Comparison of ENCODE assay signal across 2 cellular contexts in genomic region chr15:44144193-44144592, GRCh38.
TF ChIP-seq lines count a peak whose summit lies in the region.

No MANE protein-coding gene starts in this region.

TF ChIP-seq in SK-N-SH treated with all-trans-retinoic acid at 6 μM for 48 hours, 23 proteins besides CTCF, POLR2A, EP300 and RAD21 (continued from another document):
- TF ChIP-seq ARNTL (CRISPR knock-in tag; IDR thresholded peaks at IDR 0.05; ENCODE audit: borderline replicate concordance, low read depth) (no peak), ESRRG (CRISPR knock-in tag; IDR thresholded peaks at IDR 0.05) (no peak), TSHZ2 (CRISPR knock-in tag; IDR thresholded peaks at IDR 0.05) (no peak), ZNF8 (CRISPR knock-in tag; IDR thresholded peaks at IDR 0.05) (no peak), ZNF70 (CRISPR knock-in tag; IDR thresholded peaks at IDR 0.05) (no peak), TOX (CRISPR knock-in tag; IDR thresholded peaks at IDR 0.05; ENCODE audit: borderline replicate concordance) (no peak), SNAI2 (CRISPR knock-in tag; IDR thresholded peaks at IDR 0.05) (no peak), BACH2 (CRISPR knock-in tag; IDR thresholded peaks at IDR 0.05; ENCODE audit: borderline replicate concordance) (no peak), TCF4 (CRISPR knock-in tag; IDR thresholded peaks at IDR 0.05; ENCODE audit: borderline replicate concordance) (no peak)
- TF ChIP-seq, protein P1, sequence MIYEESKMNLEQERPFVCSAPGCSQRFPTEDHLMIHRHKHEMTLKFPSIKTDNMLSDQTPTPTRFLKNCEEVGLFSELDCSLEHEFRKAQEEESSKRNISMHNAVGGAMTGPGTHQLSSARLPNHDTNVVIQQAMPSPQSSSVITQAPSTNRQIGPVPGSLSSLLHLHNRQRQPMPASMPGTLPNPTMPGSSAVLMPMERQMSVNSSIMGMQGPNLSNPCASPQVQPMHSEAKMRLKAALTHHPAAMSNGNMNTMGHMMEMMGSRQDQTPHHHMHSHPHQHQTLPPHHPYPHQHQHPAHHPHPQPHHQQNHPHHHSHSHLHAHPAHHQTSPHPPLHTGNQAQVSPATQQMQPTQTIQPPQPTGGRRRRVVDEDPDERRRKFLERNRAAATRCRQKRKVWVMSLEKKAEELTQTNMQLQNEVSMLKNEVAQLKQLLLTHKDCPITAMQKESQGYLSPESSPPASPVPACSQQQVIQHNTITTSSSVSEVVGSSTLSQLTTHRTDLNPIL (CRISPR knock-in tag; IDR thresholded peaks at IDR 0.05; ENCODE audit: low read depth), result no peak

TF ChIP-seq in SK-N-SH, 30 proteins besides CTCF, POLR2A, EP300 and RAD21 (continued from another document):
- no peak for TF ChIP-seq TCF12 (IDR thresholded peaks at IDR 0.05)
- TF ChIP-seq FOSL2 (IDR thresholded peaks at IDR 0.05; ENCODE audit: borderline replicate concordance, low read depth), result no peak
- TF ChIP-seq SIN3A (IDR thresholded peaks at IDR 0.05; ENCODE audit: borderline replicate concordance, low read depth, low read length), result no peak
- TF ChIP-seq GATA2 (CRISPR knock-in tag; IDR thresholded peaks at IDR 0.05), result no peak
- no peak for TF ChIP-seq MXI1 (IDR thresholded peaks at IDR 0.05; ENCODE audit: low read depth, low read length)
- TF ChIP-seq NRF1 (IDR thresholded peaks at IDR 0.05; ENCODE audit: low read depth, low read length), result no peak
- no peak for TF ChIP-seq USF2 (IDR thresholded peaks at IDR 0.05; ENCODE audit: borderline replicate concordance, low read depth, low read length)
